Comparison of ENCODE assay signal across 13 cellular contexts in the genomic region with DNA sequence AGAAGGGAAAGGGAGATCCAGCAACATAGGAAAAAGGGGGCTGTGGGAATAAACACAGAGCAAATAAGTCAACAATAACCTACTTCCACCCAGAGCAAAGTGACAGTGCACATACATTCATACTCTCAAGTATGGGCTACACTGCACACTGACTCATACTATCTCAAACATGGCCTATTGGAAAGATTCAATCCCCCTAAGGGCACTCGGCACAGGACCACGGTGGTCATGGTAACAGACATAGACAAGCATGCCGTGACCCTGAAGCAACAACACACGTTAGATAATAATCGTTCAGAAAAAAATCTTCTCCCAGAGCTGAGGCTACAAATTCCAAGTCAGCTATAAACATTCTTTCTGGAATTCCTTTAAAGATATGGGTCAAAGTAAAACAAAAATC. TPM values are rescaled to one million over a fixed set of nuclear protein-coding genes. Genes with fewer than 3 reads are reported as not detected.
A peak's percentile ranks its signal among the peaks of the same experiment; 100 is the strongest.
DNase-seq lines count a peak whose midpoint lies in the region; ATAC-seq and TF ChIP-seq lines count a peak whose summit lies in the region.
"Had no signal": no experiment of that assay in that cellular context is flagged by ENCODE, and none has a peak within 500 bp of the region (broad histone marks: within the 10 kb centered on the region; RNA-seq: fewer than 3 reads in every experiment).

No MANE protein-coding gene starts in this region.

- no peaks in the 10 kb centered on the region for H3K36me3 Mint-ChIP-seq in neural progenitor cell
- H3K36me3 Mint-ChIP-seq: CD8-positive, alpha-beta T cell had no signal

- H3K27me3 ChIP-seq in BJ (ENCODE audit: control insufficient read depth, insufficient read depth, low read length) = no peaks in the 10 kb centered on the region
- H3K27me3 ChIP-seq in mammary epithelial cell (ENCODE audit: insufficient read depth, low read length) = no peaks in the 10 kb centered on the region
- no peaks in the 10 kb centered on the region for H3K27me3 ChIP-seq in neural progenitor cell
- H3K27me3 ChIP-seq: ovary had no signal

- H3K9me3 Mint-ChIP-seq in neural progenitor cell = no peaks in the 10 kb centered on the region
- H3K9me3 Mint-ChIP-seq: CD8-positive, alpha-beta T cell had no signal

- in situ Hi-C loops in mammary epithelial cell (cut with MboI; ENCODE audit: low sequenced_read_pairs in 2 of 2) = no loop called here

- H3F3A ChIP-seq in neural progenitor cell (ENCODE audit: low read depth) = no peaks in the 10 kb centered on the region

- H4K20me1 ChIP-seq in mammary epithelial cell (ENCODE audit: insufficient read depth, low read length) (no peaks in the 10 kb centered on the region), neural progenitor cell (ENCODE audit: low read depth) (no peaks in the 10 kb centered on the region)

- no peak overlapping the region for H3K9ac ChIP-seq in mammary epithelial cell (ENCODE audit: insufficient read depth, low read length)
- no peak overlapping the region for H3K9ac ChIP-seq in neural progenitor cell

- H3K36me3 ChIP-seq in BJ (ENCODE audit: control insufficient read depth, insufficient read depth, low read length) = no peaks in the 10 kb centered on the region
- no peaks in the 10 kb centered on the region for H3K36me3 ChIP-seq in mammary epithelial cell (ENCODE audit: insufficient read depth, low read length)
- no peaks in the 10 kb centered on the region for H3K36me3 ChIP-seq in neural progenitor cell
- H3K36me3 ChIP-seq: ovary had no signal

- no peak overlapping the region for H3K27ac Mint-ChIP-seq in neural progenitor cell
- H3K27ac Mint-ChIP-seq: CD8-positive, alpha-beta T cell had no signal

- H3K27ac ChIP-seq in mammary epithelial cell (ENCODE audit: insufficient read depth, low read depth, low read length) = peak overlapping the region; percentile 50
- no peak overlapping the region for H3K27ac ChIP-seq in neural progenitor cell
- H3K27ac ChIP-seq: lower lobe of right lung, ovary had no signal

- CTCF ChIA-PET in BJ (lab: Yijun Ruan, JAX) (interaction anchor here (2.2 kb wide), 1 partner anchor 122 kb away, joined by 4 read pairs; no protein-coding TSS in a partner anchor), mammary epithelial cell (lab: Charles Lee; ENCODE audit: low non-redundant PET) (interaction anchor here (0.7 kb wide), 1 partner anchor 1408 kb away, joined by 3 read pairs; no protein-coding TSS in a partner anchor)

- TF ChIP-seq CTCF in BJ (IDR thresholded peaks at IDR 0.05; ENCODE audit: insufficient read depth, low read depth, low read length) (no peak), mammary epithelial cell (conservative IDR thresholded peaks at IDR 0.05 in 1 of 2, IDR thresholded peaks at IDR 0.05 in 1 of 2; ENCODE audit: extremely low read depth in 1 of 2, insufficient read depth in 1 of 2, low read depth in 1 of 2, low read length in 2 of 2) (no peak), neural progenitor cell (IDR thresholded peaks at IDR 0.05) (no peak)

- BruUV-seq in mammary epithelial cell (replicated peaks; lab: Mats Ljungman, UMichigan) = no TSS peak

- peaks cover 4% of the 10 kb centered on the region for H3K4me1 Mint-ChIP-seq in neural progenitor cell

- H3K4me1 ChIP-seq in mammary epithelial cell (ENCODE audit: insufficient read depth, low read length) (peaks cover 25% of the 10 kb centered on the region), neural progenitor cell (no peaks in the 10 kb centered on the region)

- peaks cover 10% of the 10 kb centered on the region for H3K27me3 Mint-ChIP-seq in neural progenitor cell (ENCODE audit: insufficient read depth, low read depth)

- ATAC-seq in HG03196 (IDR thresholded peaks at IDR 0.05; ENCODE audit: unreplicated experiment) = no peak
- no peak for ATAC-seq in GM18868 (IDR thresholded peaks at IDR 0.05; ENCODE audit: unreplicated experiment)
- ATAC-seq in HG02885 (IDR thresholded peaks at IDR 0.05; ENCODE audit: poor library complexity, unreplicated experiment) = no peak
- ATAC-seq: CD8-positive, alpha-beta T cell; GM12878 had no signal

- intact Hi-C loops in mammary epithelial cell (cut with micrococcal nuclease) = no loop called here

- dilution Hi-C loops in mammary epithelial cell (cut with HindIII; ENCODE audit: low sequenced_read_pairs) = no loop called here

- H2AFZ ChIP-seq in mammary epithelial cell (ENCODE audit: low read depth, low read length) = no peak overlapping the region
- H2AFZ ChIP-seq in neural progenitor cell (replicated peaks) = no peak overlapping the region

- DNase-seq in BJ (ENCODE audit: low read depth) (peak; percentile 96), NCI-H146 treated with DMSO at 0.1 percent for 48 hours (lab: John Stamatoyannopoulos, UW; ENCODE audit: unreplicated experiment) (peak; percentile 12), mammary epithelial cell (peak; percentile 90), kidney tubule cell (ENCODE audit: low spot score) (peak; percentile 89), neural progenitor cell (ENCODE audit: low spot score) (no peak)
- DNase-seq: CD8-positive, alpha-beta T cell; lower lobe of right lung; NCI-H1092; ovary had no signal

- WGBS in mammary epithelial cell (ENCODE audit: low coverage, missing lambda C conversion rate) = 5% methylated on average over 5 of the region's 5 CpGs

- POLR2A ChIA-PET in BJ (lab: Charles Lee) = no interaction called here

- no peaks in the 10 kb centered on the region for H3K9me3 ChIP-seq in mammary epithelial cell (replicated peaks; ENCODE audit: insufficient read depth, low read length)
- no peaks in the 10 kb centered on the region for H3K9me3 ChIP-seq in neural progenitor cell (ENCODE audit: low read depth)
- H3K9me3 ChIP-seq: lower lobe of right lung, ovary had no signal

- H3K79me2 ChIP-seq in mammary epithelial cell (ENCODE audit: insufficient read depth, low read length) = no peaks in the 10 kb centered on the region
- no peaks in the 10 kb centered on the region for H3K79me2 ChIP-seq in neural progenitor cell (ENCODE audit: low read depth)

- H3K4me3 ChIP-seq in BJ (ENCODE audit: low read depth, low read length) (no peak overlapping the region), mammary epithelial cell (replicated peaks in 1 of 3; ENCODE audit: insufficient read depth in 1 of 3, low read depth in 2 of 3, low read length in 3 of 3) (no peak overlapping the region), neural progenitor cell (no peak overlapping the region)
- H3K4me3 ChIP-seq: GM12878, lower lobe of right lung, ovary had no signal

- H3K4me3 Mint-ChIP-seq in neural progenitor cell = no peak overlapping the region
- H3K4me3 Mint-ChIP-seq: CD8-positive, alpha-beta T cell had no signal

- H3K4me2 ChIP-seq in mammary epithelial cell (ENCODE audit: insufficient read depth, low read depth, low read length) (peak overlapping the region; percentile 6), neural progenitor cell (no peak overlapping the region)

RNA-seq across cellular contexts. Expression of gene JAK1, which starts 16.8 kb away (rescaled TPM):
- polyA plus RNA-seq in BJ (2011; rRNA removed) (95.0 and 121 TPM in 2 replicates), mammary epithelial cell (41.4 TPM)
- 110 and 124 TPM in 2 replicates for polyA minus RNA-seq in BJ (2011; rRNA and poly(A)+ RNA removed)
- total RNA-seq in mammary epithelial cell (100 to 1,000 TPM in 1 of 2 donors, 10 to 100 TPM in 1; 74.9 to 125 TPM), neural progenitor cell (ENCODE audit: low replicate concordance) (5.0 and 6.5 TPM in 2 replicates)
- polyA minus RNA-seq in mammary epithelial cell = 87.6 TPM

Comparison
In these comparisons a context has a peak if more than half of its experiments do, and no peak if none do; other contexts are left out.
1. RNA of gene JAK1, which starts 16.8 kb away (total RNA-seq): 74.9 to 125 TPM in mammary epithelial cell; 5.0 to 6.5 TPM in neural progenitor cell; every median in the first group is over 10 times any median in the second.